ENCODE assay signal across 1 cellular context in the genomic region with DNA sequence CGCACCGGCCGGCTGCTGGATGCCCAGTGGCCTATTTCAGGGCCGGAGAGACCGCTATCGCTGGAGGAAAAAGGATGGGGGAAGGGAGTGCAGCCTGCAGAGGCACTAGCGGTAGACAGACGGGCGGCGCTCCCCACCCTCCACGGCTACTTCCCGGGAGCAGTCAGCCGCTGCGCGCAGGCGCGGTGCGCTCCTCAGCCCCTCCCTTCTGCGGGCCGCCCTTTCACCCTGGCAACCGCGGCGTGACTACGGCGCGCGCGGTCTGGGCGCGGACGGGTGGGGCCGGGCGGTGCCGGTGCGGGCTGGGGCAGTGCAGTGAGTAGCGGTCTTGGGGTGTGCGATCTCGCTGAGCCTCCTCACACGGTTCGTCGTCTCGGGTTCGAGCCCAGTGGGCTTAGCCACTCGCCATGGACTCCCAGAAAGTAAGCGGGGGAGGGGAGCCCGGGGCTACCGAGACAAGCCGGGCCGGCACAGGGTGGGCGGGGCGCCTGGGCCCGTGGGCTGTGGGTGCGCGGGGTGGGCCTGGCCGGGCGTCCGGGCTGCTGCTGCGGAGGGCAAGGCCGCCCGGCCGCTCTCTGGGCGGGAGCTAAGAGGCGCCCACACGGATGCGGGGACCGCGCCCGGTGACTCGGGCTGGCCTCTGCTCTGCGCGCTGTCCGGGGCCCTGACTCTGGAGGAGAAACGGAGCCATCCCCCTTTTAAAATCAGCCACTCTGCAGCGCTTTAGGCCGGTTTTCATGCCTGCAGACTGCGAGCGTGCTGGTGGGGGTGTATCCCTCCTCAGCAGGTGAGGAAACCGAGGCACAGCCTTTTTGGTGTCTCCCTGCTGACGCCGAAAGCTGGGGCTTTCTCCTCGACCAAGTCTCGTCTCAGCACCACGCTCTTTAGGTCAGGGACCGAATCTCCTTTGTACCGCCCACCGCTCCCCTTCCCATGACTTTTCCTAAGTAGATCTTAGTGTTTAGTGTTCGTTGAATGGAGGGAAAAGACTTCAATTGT.
TF ChIP-seq lines count a peak whose summit lies in the region.

A gene (plus strand): TSS at position 221 of the 999 bp plus-strand sequence. CDS start 187 bp downstream, at position 408.

TF ChIP-seq in HepG2, 621 proteins besides CTCF, POLR2A, EP300 and RAD21 (continued from another document and continues in another):
- peak; percentile 63; the same call in 1 of the 2 replicates for TF ChIP-seq DNMT1 (CRISPR knock-in tag; IDR thresholded peaks at IDR 0.05)
- TF ChIP-seq, protein P1, sequence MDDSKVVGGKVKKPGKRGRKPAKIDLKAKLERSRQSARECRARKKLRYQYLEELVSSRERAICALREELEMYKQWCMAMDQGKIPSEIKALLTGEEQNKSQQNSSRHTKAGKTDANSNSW (CRISPR knock-in tag; IDR thresholded peaks at IDR 0.05; ENCODE audit: borderline replicate concordance), result no peak
- TF ChIP-seq, protein P2, sequence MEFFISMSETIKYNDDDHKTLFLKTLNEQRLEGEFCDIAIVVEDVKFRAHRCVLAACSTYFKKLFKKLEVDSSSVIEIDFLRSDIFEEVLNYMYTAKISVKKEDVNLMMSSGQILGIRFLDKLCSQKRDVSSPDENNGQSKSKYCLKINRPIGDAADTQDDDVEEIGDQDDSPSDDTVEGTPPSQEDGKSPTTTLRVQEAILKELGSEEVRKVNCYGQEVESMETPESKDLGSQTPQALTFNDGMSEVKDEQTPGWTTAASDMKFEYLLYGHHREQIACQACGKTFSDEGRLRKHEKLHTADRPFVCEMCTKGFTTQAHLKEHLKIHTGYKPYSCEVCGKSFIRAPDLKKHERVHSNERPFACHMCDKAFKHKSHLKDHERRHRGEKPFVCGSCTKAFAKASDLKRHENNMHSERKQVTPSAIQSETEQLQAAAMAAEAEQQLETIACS (CRISPR knock-in tag; IDR thresholded peaks at IDR 0.05), result peak; percentile 58; the same call in 1 of the 2 replicates
- TF ChIP-seq, protein P3, sequence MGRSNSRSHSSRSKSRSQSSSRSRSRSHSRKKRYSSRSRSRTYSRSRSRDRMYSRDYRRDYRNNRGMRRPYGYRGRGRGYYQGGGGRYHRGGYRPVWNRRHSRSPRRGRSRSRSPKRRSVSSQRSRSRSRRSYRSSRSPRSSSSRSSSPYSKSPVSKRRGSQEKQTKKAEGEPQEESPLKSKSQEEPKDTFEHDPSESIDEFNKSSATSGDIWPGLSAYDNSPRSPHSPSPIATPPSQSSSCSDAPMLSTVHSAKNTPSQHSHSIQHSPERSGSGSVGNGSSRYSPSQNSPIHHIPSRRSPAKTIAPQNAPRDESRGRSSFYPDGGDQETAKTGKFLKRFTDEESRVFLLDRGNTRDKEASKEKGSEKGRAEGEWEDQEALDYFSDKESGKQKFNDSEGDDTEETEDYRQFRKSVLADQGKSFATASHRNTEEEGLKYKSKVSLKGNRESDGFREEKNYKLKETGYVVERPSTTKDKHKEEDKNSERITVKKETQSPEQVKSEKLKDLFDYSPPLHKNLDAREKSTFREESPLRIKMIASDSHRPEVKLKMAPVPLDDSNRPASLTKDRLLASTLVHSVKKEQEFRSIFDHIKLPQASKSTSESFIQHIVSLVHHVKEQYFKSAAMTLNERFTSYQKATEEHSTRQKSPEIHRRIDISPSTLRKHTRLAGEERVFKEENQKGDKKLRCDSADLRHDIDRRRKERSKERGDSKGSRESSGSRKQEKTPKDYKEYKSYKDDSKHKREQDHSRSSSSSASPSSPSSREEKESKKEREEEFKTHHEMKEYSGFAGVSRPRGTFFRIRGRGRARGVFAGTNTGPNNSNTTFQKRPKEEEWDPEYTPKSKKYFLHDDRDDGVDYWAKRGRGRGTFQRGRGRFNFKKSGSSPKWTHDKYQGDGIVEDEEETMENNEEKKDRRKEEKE (IDR thresholded peaks at IDR 0.05), result no peak
- TF ChIP-seq, protein P4, sequence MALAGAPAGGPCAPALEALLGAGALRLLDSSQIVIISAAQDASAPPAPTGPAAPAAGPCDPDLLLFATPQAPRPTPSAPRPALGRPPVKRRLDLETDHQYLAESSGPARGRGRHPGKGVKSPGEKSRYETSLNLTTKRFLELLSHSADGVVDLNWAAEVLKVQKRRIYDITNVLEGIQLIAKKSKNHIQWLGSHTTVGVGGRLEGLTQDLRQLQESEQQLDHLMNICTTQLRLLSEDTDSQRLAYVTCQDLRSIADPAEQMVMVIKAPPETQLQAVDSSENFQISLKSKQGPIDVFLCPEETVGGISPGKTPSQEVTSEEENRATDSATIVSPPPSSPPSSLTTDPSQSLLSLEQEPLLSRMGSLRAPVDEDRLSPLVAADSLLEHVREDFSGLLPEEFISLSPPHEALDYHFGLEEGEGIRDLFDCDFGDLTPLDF (CRISPR knock-in tag; IDR thresholded peaks at IDR 0.05), result peak; percentile 74
- TF ChIP-seq, protein P5, sequence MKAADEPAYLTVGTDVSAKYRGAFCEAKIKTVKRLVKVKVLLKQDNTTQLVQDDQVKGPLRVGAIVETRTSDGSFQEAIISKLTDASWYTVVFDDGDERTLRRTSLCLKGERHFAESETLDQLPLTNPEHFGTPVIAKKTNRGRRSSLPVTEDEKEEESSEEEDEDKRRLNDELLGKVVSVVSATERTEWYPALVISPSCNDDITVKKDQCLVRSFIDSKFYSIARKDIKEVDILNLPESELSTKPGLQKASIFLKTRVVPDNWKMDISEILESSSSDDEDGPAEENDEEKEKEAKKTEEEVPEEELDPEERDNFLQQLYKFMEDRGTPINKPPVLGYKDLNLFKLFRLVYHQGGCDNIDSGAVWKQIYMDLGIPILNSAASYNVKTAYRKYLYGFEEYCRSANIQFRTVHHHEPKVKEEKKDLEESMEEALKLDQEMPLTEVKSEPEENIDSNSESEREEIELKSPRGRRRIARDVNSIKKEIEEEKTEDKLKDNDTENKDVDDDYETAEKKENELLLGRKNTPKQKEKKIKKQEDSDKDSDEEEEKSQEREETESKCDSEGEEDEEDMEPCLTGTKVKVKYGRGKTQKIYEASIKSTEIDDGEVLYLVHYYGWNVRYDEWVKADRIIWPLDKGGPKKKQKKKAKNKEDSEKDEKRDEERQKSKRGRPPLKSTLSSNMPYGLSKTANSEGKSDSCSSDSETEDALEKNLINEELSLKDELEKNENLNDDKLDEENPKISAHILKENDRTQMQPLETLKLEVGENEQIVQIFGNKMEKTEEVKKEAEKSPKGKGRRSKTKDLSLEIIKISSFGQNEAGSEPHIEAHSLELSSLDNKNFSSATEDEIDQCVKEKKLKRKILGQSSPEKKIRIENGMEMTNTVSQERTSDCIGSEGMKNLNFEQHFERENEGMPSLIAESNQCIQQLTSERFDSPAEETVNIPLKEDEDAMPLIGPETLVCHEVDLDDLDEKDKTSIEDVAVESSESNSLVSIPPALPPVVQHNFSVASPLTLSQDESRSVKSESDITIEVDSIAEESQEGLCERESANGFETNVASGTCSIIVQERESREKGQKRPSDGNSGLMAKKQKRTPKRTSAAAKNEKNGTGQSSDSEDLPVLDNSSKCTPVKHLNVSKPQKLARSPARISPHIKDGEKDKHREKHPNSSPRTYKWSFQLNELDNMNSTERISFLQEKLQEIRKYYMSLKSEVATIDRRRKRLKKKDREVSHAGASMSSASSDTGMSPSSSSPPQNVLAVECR (CRISPR knock-in tag; IDR thresholded peaks at IDR 0.05; ENCODE audit: borderline replicate concordance), result peak; percentile 97
- TF ChIP-seq, protein P6, sequence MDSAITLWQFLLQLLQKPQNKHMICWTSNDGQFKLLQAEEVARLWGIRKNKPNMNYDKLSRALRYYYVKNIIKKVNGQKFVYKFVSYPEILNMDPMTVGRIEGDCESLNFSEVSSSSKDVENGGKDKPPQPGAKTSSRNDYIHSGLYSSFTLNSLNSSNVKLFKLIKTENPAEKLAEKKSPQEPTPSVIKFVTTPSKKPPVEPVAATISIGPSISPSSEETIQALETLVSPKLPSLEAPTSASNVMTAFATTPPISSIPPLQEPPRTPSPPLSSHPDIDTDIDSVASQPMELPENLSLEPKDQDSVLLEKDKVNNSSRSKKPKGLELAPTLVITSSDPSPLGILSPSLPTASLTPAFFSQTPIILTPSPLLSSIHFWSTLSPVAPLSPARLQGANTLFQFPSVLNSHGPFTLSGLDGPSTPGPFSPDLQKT (CRISPR knock-in tag; IDR thresholded peaks at IDR 0.05; ENCODE audit: borderline replicate concordance), result no peak
- no peak for TF ChIP-seq CBX5 (CRISPR knock-in tag; IDR thresholded peaks at IDR 0.05; ENCODE audit: borderline replicate concordance)
- peak; percentile 29; the same call in 1 of the 2 replicates for TF ChIP-seq EEA1 (CRISPR knock-in tag; IDR thresholded peaks at IDR 0.05; ENCODE audit: borderline replicate concordance)
- TF ChIP-seq NCOA1 (CRISPR knock-in tag; IDR thresholded peaks at IDR 0.05), result no peak
- peak; percentile 45 for TF ChIP-seq TEAD3 (CRISPR knock-in tag; optimal IDR thresholded peaks at IDR 0.05; ENCODE audit: borderline replicate concordance)
- TF ChIP-seq ZNF782 (CRISPR knock-in tag; IDR thresholded peaks at IDR 0.05; ENCODE audit: borderline replicate concordance), result 0 out of 2 replicates have a peak, but pooled peaks have one; percentile 17
- TF ChIP-seq, protein P7, sequence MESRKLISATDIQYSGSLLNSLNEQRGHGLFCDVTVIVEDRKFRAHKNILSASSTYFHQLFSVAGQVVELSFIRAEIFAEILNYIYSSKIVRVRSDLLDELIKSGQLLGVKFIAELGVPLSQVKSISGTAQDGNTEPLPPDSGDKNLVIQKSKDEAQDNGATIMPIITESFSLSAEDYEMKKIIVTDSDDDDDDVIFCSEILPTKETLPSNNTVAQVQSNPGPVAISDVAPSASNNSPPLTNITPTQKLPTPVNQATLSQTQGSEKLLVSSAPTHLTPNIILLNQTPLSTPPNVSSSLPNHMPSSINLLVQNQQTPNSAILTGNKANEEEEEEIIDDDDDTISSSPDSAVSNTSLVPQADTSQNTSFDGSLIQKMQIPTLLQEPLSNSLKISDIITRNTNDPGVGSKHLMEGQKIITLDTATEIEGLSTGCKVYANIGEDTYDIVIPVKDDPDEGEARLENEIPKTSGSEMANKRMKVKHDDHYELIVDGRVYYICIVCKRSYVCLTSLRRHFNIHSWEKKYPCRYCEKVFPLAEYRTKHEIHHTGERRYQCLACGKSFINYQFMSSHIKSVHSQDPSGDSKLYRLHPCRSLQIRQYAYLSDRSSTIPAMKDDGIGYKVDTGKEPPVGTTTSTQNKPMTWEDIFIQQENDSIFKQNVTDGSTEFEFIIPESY (CRISPR knock-in tag; IDR thresholded peaks at IDR 0.05), result no peak
- TF ChIP-seq, protein P8, sequence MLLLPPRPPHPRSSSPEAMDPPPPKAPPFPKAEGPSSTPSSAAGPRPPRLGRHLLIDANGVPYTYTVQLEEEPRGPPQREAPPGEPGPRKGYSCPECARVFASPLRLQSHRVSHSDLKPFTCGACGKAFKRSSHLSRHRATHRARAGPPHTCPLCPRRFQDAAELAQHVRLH (CRISPR knock-in tag; IDR thresholded peaks at IDR 0.05; ENCODE audit: borderline replicate concordance, low read depth), result peak; percentile 86; the same call in 1 of the 2 replicates
- no peak for TF ChIP-seq SIX4 (CRISPR knock-in tag; IDR thresholded peaks at IDR 0.05)
- TF ChIP-seq EHMT2 (IDR thresholded peaks at IDR 0.05; ENCODE audit: borderline replicate concordance, low read depth, low read length), result no peak
- peak; percentile 86 for TF ChIP-seq RFX1 (IDR thresholded peaks at IDR 0.05)
- peak; percentile 17; the same call in 1 of the 2 replicates for TF ChIP-seq NCOA2 (CRISPR knock-in tag; IDR thresholded peaks at IDR 0.05)
- no peak for TF ChIP-seq CEBPB (IDR thresholded peaks at IDR 0.05; ENCODE audit: borderline replicate concordance, low read depth, low read length)
- no peak for TF ChIP-seq LCORL (IDR thresholded peaks at IDR 0.05)
- peak; percentile 82 for TF ChIP-seq LCORL (CRISPR knock-in tag; IDR thresholded peaks at IDR 0.05)
- TF ChIP-seq ZBTB7A (CRISPR knock-in tag; IDR thresholded peaks at IDR 0.05), result no peak; the same call in 1 of the 2 replicates
- TF ChIP-seq DMAP1 (CRISPR knock-in tag; IDR thresholded peaks at IDR 0.05), result peak; percentile 32; the same call in 1 of the 2 replicates
- TF ChIP-seq ZBTB3 (CRISPR knock-in tag; IDR thresholded peaks at IDR 0.05; ENCODE audit: borderline replicate concordance, low read depth), result peak; percentile 39; the same call in 1 of the 2 replicates
- TF ChIP-seq BRCA1 (CRISPR knock-in tag; IDR thresholded peaks at IDR 0.05), result peak; percentile 42; the same call in 1 of the 2 replicates
- no peak for TF ChIP-seq ZNF761 (CRISPR knock-in tag; conservative IDR thresholded peaks at IDR 0.05)
- peak; percentile 64; the same call in 1 of the 2 replicates for TF ChIP-seq ZNF777 (CRISPR knock-in tag; IDR thresholded peaks at IDR 0.05)
- TF ChIP-seq PTBP1 (IDR thresholded peaks at IDR 0.05; ENCODE audit: low read depth, low read length, poor library complexity, severe bottlenecking), result peak; percentile 86
- peak; percentile 60; the same call in 1 of the 2 replicates for TF ChIP-seq ZNF343 (CRISPR knock-in tag; IDR thresholded peaks at IDR 0.05)
- TF ChIP-seq ZNF567 (CRISPR knock-in tag; IDR thresholded peaks at IDR 0.05; ENCODE audit: borderline replicate concordance), result 0 out of 2 replicates have a peak, but pooled peaks have one; percentile 15
- peak; percentile 47 for TF ChIP-seq BORCS8-MEF2B (CRISPR knock-in tag; IDR thresholded peaks at IDR 0.05)
- peak; percentile 81; the same call in 1 of the 2 replicates for TF ChIP-seq ZNF598 (CRISPR knock-in tag; IDR thresholded peaks at IDR 0.05; ENCODE audit: borderline replicate concordance)
- TF ChIP-seq NKX3-1 (CRISPR knock-in tag; IDR thresholded peaks at IDR 0.05), result peak; percentile 36; the same call in 1 of the 2 replicates
- TF ChIP-seq, protein P9, sequence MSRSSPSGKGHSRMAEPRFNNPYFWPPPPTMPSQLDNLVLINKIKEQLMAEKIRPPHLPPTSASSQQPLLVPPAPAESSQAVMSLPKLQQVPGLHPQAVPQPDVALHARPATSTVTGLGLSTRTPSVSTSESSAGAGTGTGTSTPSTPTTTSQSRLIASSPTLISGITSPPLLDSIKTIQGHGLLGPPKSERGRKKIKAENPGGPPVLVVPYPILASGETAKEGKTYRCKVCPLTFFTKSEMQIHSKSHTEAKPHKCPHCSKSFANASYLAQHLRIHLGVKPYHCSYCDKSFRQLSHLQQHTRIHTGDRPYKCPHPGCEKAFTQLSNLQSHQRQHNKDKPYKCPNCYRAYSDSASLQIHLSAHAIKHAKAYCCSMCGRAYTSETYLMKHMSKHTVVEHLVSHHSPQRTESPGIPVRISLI (CRISPR knock-in tag; IDR thresholded peaks at IDR 0.05; ENCODE audit: borderline replicate concordance), result 0 out of 2 replicates have a peak, but pooled peaks have one; percentile 11
- TF ChIP-seq, protein P10, sequence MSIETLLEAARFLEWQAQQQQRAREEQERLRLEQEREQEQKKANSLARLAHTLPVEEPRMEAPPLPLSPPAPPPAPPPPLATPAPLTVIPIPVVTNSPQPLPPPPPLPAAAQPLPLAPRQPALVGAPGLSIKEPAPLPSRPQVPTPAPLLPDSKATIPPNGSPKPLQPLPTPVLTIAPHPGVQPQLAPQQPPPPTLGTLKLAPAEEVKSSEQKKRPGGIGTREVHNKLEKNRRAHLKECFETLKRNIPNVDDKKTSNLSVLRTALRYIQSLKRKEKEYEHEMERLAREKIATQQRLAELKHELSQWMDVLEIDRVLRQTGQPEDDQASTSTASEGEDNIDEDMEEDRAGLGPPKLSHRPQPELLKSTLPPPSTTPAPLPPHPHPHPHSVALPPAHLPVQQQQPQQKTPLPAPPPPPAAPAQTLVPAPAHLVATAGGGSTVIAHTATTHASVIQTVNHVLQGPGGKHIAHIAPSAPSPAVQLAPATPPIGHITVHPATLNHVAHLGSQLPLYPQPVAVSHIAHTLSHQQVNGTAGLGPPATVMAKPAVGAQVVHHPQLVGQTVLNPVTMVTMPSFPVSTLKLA (IDR thresholded peaks at IDR 0.05), result no peak
